1 cellular context compared by ENCODE assay signal in the genomic region with DNA sequence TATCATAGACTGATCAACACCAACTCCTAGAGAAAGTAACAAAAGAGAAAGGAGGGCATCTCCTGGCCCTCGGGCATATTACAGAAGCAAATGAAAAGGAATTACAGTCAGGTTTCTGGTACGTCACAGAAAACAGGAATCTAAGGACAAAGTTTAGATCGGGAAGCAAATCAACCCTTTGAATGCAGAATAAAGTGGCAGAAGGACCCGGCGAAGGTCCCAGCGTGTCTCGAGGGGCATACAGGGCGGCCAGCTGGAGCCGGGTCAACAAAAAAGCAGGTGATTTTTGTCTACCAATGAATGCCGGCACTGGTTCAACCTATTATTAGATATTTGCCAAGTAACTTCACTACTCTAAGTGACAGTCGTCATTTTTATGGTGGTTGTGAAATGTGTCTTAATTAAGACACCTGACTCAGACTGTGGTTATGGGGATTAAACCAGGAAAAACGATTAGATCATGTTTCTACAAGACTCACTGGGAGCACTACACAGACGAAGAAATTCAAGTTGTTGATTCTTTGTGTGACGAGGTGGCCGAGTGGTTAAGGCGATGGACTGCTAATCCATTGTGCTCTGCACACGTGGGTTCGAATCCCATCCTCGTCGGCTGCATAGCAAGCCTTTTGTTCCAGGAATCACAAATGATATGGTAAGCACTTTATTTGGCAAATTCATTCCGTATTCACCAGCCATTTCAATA.
TF ChIP-seq lines count a peak whose summit lies in the region.

No MANE protein-coding gene starts in this region.

TF ChIP-seq in endothelial cell of umbilical vein, 7 proteins besides CTCF, POLR2A, EP300 and RAD21:
- no peak for TF ChIP-seq EZH2 (IDR thresholded peaks at IDR 0.05; ENCODE audit: borderline replicate concordance, low read depth, low read length, severe bottlenecking)
- TF ChIP-seq MYC (IDR thresholded peaks at IDR 0.05; ENCODE audit: low read depth, low read length): no peak
- no peak for TF ChIP-seq POLR2AphosphoS5 (IDR thresholded peaks at IDR 0.05; ENCODE audit: insufficient read depth, low read depth, low read length)
- peak; percentile 36 for TF ChIP-seq MAX (IDR thresholded peaks at IDR 0.05; ENCODE audit: insufficient read depth, insufficient read length)
- TF ChIP-seq FOS (IDR thresholded peaks at IDR 0.05; ENCODE audit: borderline replicate concordance, insufficient read depth, low read length): peak; percentile 24
- TF ChIP-seq GATA2 (IDR thresholded peaks at IDR 0.05; ENCODE audit: insufficient read depth, insufficient read length, low read depth, low read length): peak; percentile 59
- peak; percentile 40 for TF ChIP-seq JUN (IDR thresholded peaks at IDR 0.05; ENCODE audit: borderline replicate concordance, insufficient read depth, insufficient read length, low read depth)
